16 cellular contexts compared by ENCODE assay signal in the genomic region with DNA sequence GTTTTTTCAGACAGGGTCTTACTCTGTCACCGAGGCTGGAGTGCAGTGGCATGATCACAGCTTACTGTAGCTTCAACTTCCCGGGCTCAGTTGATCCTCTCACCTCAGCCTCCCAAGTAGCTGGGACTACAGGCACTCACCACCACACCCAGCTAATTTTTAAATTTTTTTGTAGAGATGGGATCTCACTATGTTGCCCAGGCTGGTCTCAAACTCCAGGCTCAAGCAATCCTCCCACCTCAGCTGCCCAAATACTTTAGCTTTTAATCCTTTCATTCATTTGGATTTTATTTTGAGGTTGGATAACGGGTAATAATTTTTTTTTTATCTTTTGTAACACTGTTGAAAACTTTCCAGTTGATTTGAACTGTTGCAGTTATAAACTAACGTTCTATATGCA. TPM values are rescaled to one million over a fixed set of nuclear protein-coding genes. Genes with fewer than 3 reads are reported as not detected.
"Had no signal": no experiment of that assay in that cellular context is flagged by ENCODE, and none has a peak within 500 bp of the region (broad histone marks: within the 10 kb centered on the region; RNA-seq: fewer than 3 reads in every experiment).

No MANE protein-coding gene starts in this region.

RNA-seq across cellular contexts. Expression of gene IL13, which starts 24.4 kb away (rescaled TPM):
- total RNA-seq: aorta, ascending aorta, astrocyte, body of pancreas, bronchial epithelial cell, cardiac muscle cell, cardiac septum, cerebellum, chondrocyte had no signal
- polyA plus RNA-seq: cardiac muscle cell had no signal

RNA-seq across cellular contexts. Expression of gene IL4, which starts 40.2 kb away (rescaled TPM):
- total RNA-seq: activated naive CD4-positive, alpha-beta T cell treated with anti-CD3 and anti-CD28 coated beads for 36 hours; activated naive CD4-positive, alpha-beta T cell treated with anti-CD3 and anti-CD28 coated beads, Interleukin-2, amount 50 U/mL, for 72 hours; activated naive CD8-positive, alpha-beta T cell treated with anti-CD3 and anti-CD28 coated beads for 36 hours; activated T-helper 17 cell treated with anti-CD3 and anti-CD28 coated beads, Interleukin-2, amount 50 U/mL, for 72 hours; adrenal gland; aorta; ascending aorta; astrocyte; body of pancreas; breast epithelium; bronchial epithelial cell; cardiac muscle cell; cardiac septum; cerebellum; chondrocyte had no signal
- polyA plus RNA-seq: adipose tissue, adrenal gland, aorta, cardiac muscle cell had no signal
